In the genomic region with DNA sequence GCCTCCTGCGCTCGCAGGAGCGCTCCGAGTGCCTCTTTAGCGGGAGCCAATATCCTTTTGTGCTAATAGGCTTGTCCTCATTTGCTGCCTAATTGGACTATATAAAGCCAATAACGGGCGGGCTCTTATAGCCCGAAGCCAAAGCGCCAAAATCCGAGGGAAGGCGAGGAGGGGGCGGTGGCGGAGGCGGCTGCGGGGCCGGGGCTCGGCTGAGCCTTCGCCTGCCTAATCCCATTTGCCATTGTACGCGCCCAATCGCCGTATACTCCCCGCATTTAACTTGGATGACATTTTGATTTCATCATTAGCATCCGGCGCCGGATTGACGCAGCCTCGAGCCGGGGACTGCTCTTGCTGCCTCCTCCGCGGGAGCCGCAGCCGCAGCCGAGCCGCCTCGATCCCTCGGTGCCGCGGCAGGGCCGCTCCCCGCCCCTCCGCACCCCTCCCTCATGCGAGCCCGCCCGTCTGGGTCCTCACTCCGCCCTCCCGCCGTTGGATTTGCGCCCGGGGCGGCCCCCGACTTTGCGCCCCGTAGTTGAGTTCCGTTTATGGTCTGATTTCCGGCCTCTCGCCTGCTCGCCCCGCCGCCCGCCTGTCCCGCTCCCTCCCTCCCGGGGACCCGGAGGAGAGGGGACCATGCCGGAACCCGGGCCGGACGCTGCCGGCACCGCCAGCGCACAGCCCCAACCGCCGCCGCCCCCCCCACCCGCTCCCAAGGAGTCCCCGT, we compare ENCODE assay signal across 8 cellular contexts. TPM values are rescaled to one million over a fixed set of nuclear protein-coding genes. Genes with fewer than 3 reads are reported as not detected.
DNase-seq lines count a peak whose midpoint lies in the region; ATAC-seq and TF ChIP-seq lines count a peak whose summit lies in the region.

A gene (plus strand): TSS at position 556 of the 727 bp plus-strand sequence. CDS start 81 bp downstream, at position 637.

- H3K27me3 ChIP-seq in BJ (ENCODE audit: control insufficient read depth, insufficient read depth, low read length) (peaks cover 80% of the 10 kb centered on the region), H7 (ENCODE audit: control insufficient read depth, insufficient read depth, low read length) (peaks cover 95% of the 10 kb centered on the region), sigmoid colon (peaks cover 74 to 100% (median 91%) of the 10 kb centered on the region in 3 donors)
- peaks cover 86% of the 10 kb centered on the region for H3K27me3 ChIP-seq in effector memory CD4-positive, alpha-beta T cell (replicated peaks; ENCODE audit: control insufficient read depth, insufficient read depth, low read length, poor library complexity, severe bottlenecking)

- CTCF ChIA-PET in BJ (lab: Yijun Ruan, JAX) = no interaction called here

- TF ChIP-seq POLR2A in sigmoid colon (IDR thresholded peaks at IDR 0.05) = no peak

- DNase-seq in BJ (ENCODE audit: low read depth) (no peak), H7 (peak; percentile 91), T follicular helper cell (ENCODE audit: low read depth) (peak; percentile 36), sigmoid colon (no peak), NCI-H1694 treated with DMSO at 0.1 percent for 48 hours (lab: John Stamatoyannopoulos, UW) (no peak), amniotic stem cell (lab: John Stamatoyannopoulos, UW) (no peak)
- DNase-seq in effector memory CD4-positive, alpha-beta T cell = peak in 1 of 3 donors; percentile 18

- H3K4me3 ChIP-seq in BJ (ENCODE audit: low read depth, low read length) (peak within 1 kb of the TSS; percentile 27; the same call in 1 of the 2 replicates), H7 (ENCODE audit: insufficient read depth, low read depth, low read length) (peak within 1 kb of the TSS; percentile 41), sigmoid colon (peak within 1 kb of the TSS in 3 of 4 donors; percentile 27 to 42 (median 40))
- peak within 1 kb of the TSS; percentile 68 for H3K4me3 ChIP-seq in effector memory CD4-positive, alpha-beta T cell (ENCODE audit: insufficient read depth, low read depth, low read length, poor library complexity, severe bottlenecking)

- 1 to 2% methylated on average over 76 of the region's 76 CpGs for WGBS in sigmoid colon, 2 donors

- no peak for TF ChIP-seq CTCF in BJ (IDR thresholded peaks at IDR 0.05; ENCODE audit: insufficient read depth, low read depth, low read length)
- TF ChIP-seq CTCF in sigmoid colon (IDR thresholded peaks at IDR 0.05) = no peak

- no peak within 1 kb of the TSS for H3K27ac ChIP-seq in effector memory CD4-positive, alpha-beta T cell (ENCODE audit: insufficient read depth, low read length, poor library complexity, severe bottlenecking)
- no peak within 1 kb of the TSS for H3K27ac ChIP-seq in sigmoid colon

- no peaks in the 10 kb centered on the region for H3K9me3 ChIP-seq in effector memory CD4-positive, alpha-beta T cell (ENCODE audit: control insufficient read depth, low read length)
- no peaks in the 10 kb centered on the region for H3K9me3 ChIP-seq in sigmoid colon

- no peak for ATAC-seq in HG03342 (IDR thresholded peaks at IDR 0.05; ENCODE audit: unreplicated experiment)

- H3K4me1 ChIP-seq in effector memory CD4-positive, alpha-beta T cell (ENCODE audit: control insufficient read depth, insufficient read depth, low read length, poor library complexity, severe bottlenecking) = peaks cover 61% of the 10 kb centered on the region
- H3K4me1 ChIP-seq in sigmoid colon = peaks cover 0 to 66% (median 56%) of the 10 kb centered on the region in 4 donors

- intact Hi-C loops in sigmoid colon (cut with DNase I) = loop anchor here (2.0 to 10.0 kb wide), 2 partner anchors 15 to 829 kb away; no protein-coding TSS in a partner anchor

- POLR2A ChIA-PET in BJ (lab: Charles Lee) = no interaction called here

- no peaks in the 10 kb centered on the region for H3K36me3 ChIP-seq in BJ (ENCODE audit: control insufficient read depth, insufficient read depth, low read length)
- no peaks in the 10 kb centered on the region for H3K36me3 ChIP-seq in H7 (replicated peaks; ENCODE audit: control insufficient read depth, insufficient read depth, low read length)
- H3K36me3 ChIP-seq in effector memory CD4-positive, alpha-beta T cell (ENCODE audit: control insufficient read depth, insufficient read depth, low read length) = no peaks in the 10 kb centered on the region
- H3K36me3 ChIP-seq in sigmoid colon = no peaks in the 10 kb centered on the region

- TF ChIP-seq EP300 in sigmoid colon (IDR thresholded peaks at IDR 0.05) = no peak

RNA-seq across cellular contexts. Expression of the gene that starts here (rescaled TPM):
- polyA plus RNA-seq in BJ (2011; rRNA removed) = not detected in 2 replicates
- polyA minus RNA-seq in BJ (2011; rRNA and poly(A)+ RNA removed) = not detected in 2 replicates
- not detected in 2 replicates for total RNA-seq in H7 (2014; rRNA removed; shearing (Covaris generic))
- total RNA-seq in sigmoid colon = under 1 TPM in 2 of 4 donors, not detected in 2; 0.68 to 0.83 TPM
- under 1 TPM in 1 of 3 donors, not detected in 2; 0.52 TPM for polyA plus RNA-seq in sigmoid colon

Comparison
In these comparisons a context has a peak if more than half of its experiments do, and no peak if none do; other contexts are left out.
1. Peak in DNase-seq and H3K4me3 ChIP-seq in H7; RNA of the gene not detected or under 1 TPM.